Comparison of ENCODE assay signal across 13 cellular contexts in genomic region chr15:62770752-62771151, GRCh38.
DNase-seq lines count a peak whose midpoint lies in the region; ATAC-seq and TF ChIP-seq lines count a peak whose summit lies in the region.
"Had no signal": no experiment of that assay in that cellular context is flagged by ENCODE, and none has a peak within 500 bp of the region (broad histone marks: within the 10 kb centered on the region; RNA-seq: fewer than 3 reads in every experiment).

No MANE protein-coding gene starts in this region.

- H3K36me3 Mint-ChIP-seq in activated T-cell treated with anti-CD3 and anti-CD28 coated beads, Interleukin-2, amount 50 U/mL, for 72 hours (ENCODE audit: insufficient read depth in 2 of 2) = no peaks in the 10 kb centered on the region
- no peaks in the 10 kb centered on the region for H3K36me3 Mint-ChIP-seq in stimulated activated effector memory CD8-positive, alpha-beta T cell treated with anti-CD3 and anti-CD28 coated beads, Interleukin-12 subunit alpha, Interleukin-12 subunit beta, amount 100 ng/mL, for 72 hours
- H3K36me3 Mint-ChIP-seq: naive B cell had no signal

- TF ChIP-seq CTCF in RWPE1 (conservative IDR thresholded peaks at IDR 0.05; ENCODE audit: low read depth) = no peak

- H3K4me1 ChIP-seq in skeletal muscle satellite cell (ENCODE audit: control insufficient read depth, insufficient read depth, low read length) = peaks cover 26% of the 10 kb centered on the region

- no peak for ATAC-seq in activated T-cell treated with anti-CD3 and anti-CD28 coated beads, Interleukin-2, amount 50 U/mL, for 72 hours (replicated peaks in 1 of 2)
- ATAC-seq in GM18867 (IDR thresholded peaks at IDR 0.05; ENCODE audit: unreplicated experiment) (no peak), GM19023 (IDR thresholded peaks at IDR 0.05; ENCODE audit: unreplicated experiment) (no peak)
- no peak for ATAC-seq in stimulated activated effector memory CD8-positive, alpha-beta T cell treated with anti-CD3 and anti-CD28 coated beads, Interleukin-12 subunit alpha, Interleukin-12 subunit beta, amount 100 ng/mL, for 72 hours

- no peaks in the 10 kb centered on the region for H3K9me3 Mint-ChIP-seq in activated T-cell treated with anti-CD3 and anti-CD28 coated beads, Interleukin-2, amount 50 U/mL, for 72 hours
- no peaks in the 10 kb centered on the region for H3K9me3 Mint-ChIP-seq in stimulated activated effector memory CD8-positive, alpha-beta T cell treated with anti-CD3 and anti-CD28 coated beads, Interleukin-12 subunit alpha, Interleukin-12 subunit beta, amount 100 ng/mL, for 72 hours
- H3K9me3 Mint-ChIP-seq: activated CD4-positive, alpha-beta memory T cell treated with anti-CD3 and anti-CD28 coated beads, Interleukin-2, amount 10 ng/mL, durations not matched to agents 7 days and 5 days; naive B cell had no signal

- POLR2A ChIA-PET in RWPE1 (lab: Yijun Ruan, JAX; ENCODE audit: low non-redundant PET) = no interaction called here

- H3K27ac Mint-ChIP-seq in activated T-cell treated with anti-CD3 and anti-CD28 coated beads, Interleukin-2, amount 50 U/mL, for 72 hours = peak overlapping the region; percentile 27
- no peak overlapping the region for H3K27ac Mint-ChIP-seq in stimulated activated effector memory CD8-positive, alpha-beta T cell treated with anti-CD3 and anti-CD28 coated beads, Interleukin-12 subunit alpha, Interleukin-12 subunit beta, amount 100 ng/mL, for 72 hours
- H3K27ac Mint-ChIP-seq: activated CD4-positive, alpha-beta memory T cell treated with anti-CD3 and anti-CD28 coated beads, Interleukin-2, amount 10 ng/mL, durations not matched to agents 7 days and 5 days; naive B cell had no signal

- no peaks in the 10 kb centered on the region for H3K4me1 Mint-ChIP-seq in activated T-cell treated with anti-CD3 and anti-CD28 coated beads, Interleukin-2, amount 50 U/mL, for 72 hours (ENCODE audit: low read depth)
- H3K4me1 Mint-ChIP-seq in stimulated activated effector memory CD8-positive, alpha-beta T cell treated with anti-CD3 and anti-CD28 coated beads, Interleukin-12 subunit alpha, Interleukin-12 subunit beta, amount 100 ng/mL, for 72 hours = no peaks in the 10 kb centered on the region
- H3K4me1 Mint-ChIP-seq: activated CD4-positive, alpha-beta memory T cell treated with anti-CD3 and anti-CD28 coated beads, Interleukin-2, amount 10 ng/mL, durations not matched to agents 7 days and 5 days; naive B cell had no signal

- no peaks in the 10 kb centered on the region for H3K27me3 ChIP-seq in skeletal muscle satellite cell (ENCODE audit: control insufficient read depth, insufficient read depth, low read length)

- peaks cover 12% of the 10 kb centered on the region for H3K36me3 ChIP-seq in skeletal muscle satellite cell (ENCODE audit: insufficient read depth, low read length)

- no peaks in the 10 kb centered on the region for H3K27me3 Mint-ChIP-seq in activated T-cell treated with anti-CD3 and anti-CD28 coated beads, Interleukin-2, amount 50 U/mL, for 72 hours (ENCODE audit: low read depth)
- H3K27me3 Mint-ChIP-seq: naive B cell had no signal

- DNase-seq in activated T-cell treated with anti-CD3 and anti-CD28 coated beads, Interleukin-2, amount 50 U/mL, for 72 hours = no peak
- no peak for DNase-seq in activated T-cell treated with anti-CD3 and anti-CD28 coated beads, Interleukin-2, amount 50 U/mL, for 48 hours
- DNase-seq in RWPE1 (ENCODE audit: low spot score) = peak; percentile 74
- peak; percentile 68 for DNase-seq in fibroblast of peridontal ligament (ENCODE audit: extremely low read depth)
- no peak for DNase-seq in stimulated activated effector memory CD8-positive, alpha-beta T cell treated with anti-CD3 and anti-CD28 coated beads, Interleukin-12 subunit alpha, Interleukin-12 subunit beta, amount 100 ng/mL, for 72 hours (ENCODE audit: low spot score in 2 of 2)
- DNase-seq: activated CD4-positive, alpha-beta memory T cell treated with anti-CD3 and anti-CD28 coated beads, Interleukin-2, amount 10 ng/mL, durations not matched to agents 7 days and 5 days; activated naive CD4-positive, alpha-beta T cell treated with anti-CD3 and anti-CD28 coated beads, Interleukin-2, amount 50 U/mL, for 16 hours; naive B cell; NCI-H69; SW 1271 had no signal

- H3K4me3 Mint-ChIP-seq in activated T-cell treated with anti-CD3 and anti-CD28 coated beads, Interleukin-2, amount 50 U/mL, for 72 hours = no peak overlapping the region
- no peak overlapping the region for H3K4me3 Mint-ChIP-seq in stimulated activated effector memory CD8-positive, alpha-beta T cell treated with anti-CD3 and anti-CD28 coated beads, Interleukin-12 subunit alpha, Interleukin-12 subunit beta, amount 100 ng/mL, for 72 hours
- H3K4me3 Mint-ChIP-seq: activated CD4-positive, alpha-beta memory T cell treated with anti-CD3 and anti-CD28 coated beads, Interleukin-2, amount 10 ng/mL, durations not matched to agents 7 days and 5 days; naive B cell had no signal

- H3K4me3 ChIP-seq in skeletal muscle satellite cell (ENCODE audit: low read length) = no peak overlapping the region

- no peaks in the 10 kb centered on the region for H3K9me3 ChIP-seq in skeletal muscle satellite cell (replicated peaks; ENCODE audit: low read length)

- no peak overlapping the region for H3K9ac ChIP-seq in skeletal muscle satellite cell (ENCODE audit: low read depth, low read length)

- H3K4me2 ChIP-seq in skeletal muscle satellite cell (ENCODE audit: low read length) = peak overlapping the region; percentile 28

- H3K27ac ChIP-seq in RWPE1 = peak overlapping the region; percentile 43; the same call in 1 of the 2 replicates

- CTCF ChIA-PET in RWPE1 (lab: Yijun Ruan, JAX) = interaction anchor here (0.6 to 1.0 kb wide), 4 partner anchors 11 to 278 kb away, joined by 3 to 4 read pairs (median 3); no protein-coding TSS in a partner anchor

Comparison
In these comparisons a context has a peak if more than half of its experiments do, and no peak if none do; other contexts are left out.
1. DNase-seq: peak in RWPE1 (single experiment) and fibroblast of peridontal ligament (single experiment); none in activated T-cell treated with anti-CD3 and anti-CD28 coated beads, Interleukin-2, amount 50 U/mL, for 72 hours (0 of 2), activated T-cell treated with anti-CD3 and anti-CD28 coated beads, Interleukin-2, amount 50 U/mL, for 48 hours (0 of 2) and stimulated activated effector memory CD8-positive, alpha-beta T cell treated with anti-CD3 and anti-CD28 coated beads, Interleukin-12 subunit alpha, Interleukin-12 subunit beta, amount 100 ng/mL, for 72 hours (0 of 2).